Comparison of ENCODE assay signal across 8 cellular contexts in the genomic region with DNA sequence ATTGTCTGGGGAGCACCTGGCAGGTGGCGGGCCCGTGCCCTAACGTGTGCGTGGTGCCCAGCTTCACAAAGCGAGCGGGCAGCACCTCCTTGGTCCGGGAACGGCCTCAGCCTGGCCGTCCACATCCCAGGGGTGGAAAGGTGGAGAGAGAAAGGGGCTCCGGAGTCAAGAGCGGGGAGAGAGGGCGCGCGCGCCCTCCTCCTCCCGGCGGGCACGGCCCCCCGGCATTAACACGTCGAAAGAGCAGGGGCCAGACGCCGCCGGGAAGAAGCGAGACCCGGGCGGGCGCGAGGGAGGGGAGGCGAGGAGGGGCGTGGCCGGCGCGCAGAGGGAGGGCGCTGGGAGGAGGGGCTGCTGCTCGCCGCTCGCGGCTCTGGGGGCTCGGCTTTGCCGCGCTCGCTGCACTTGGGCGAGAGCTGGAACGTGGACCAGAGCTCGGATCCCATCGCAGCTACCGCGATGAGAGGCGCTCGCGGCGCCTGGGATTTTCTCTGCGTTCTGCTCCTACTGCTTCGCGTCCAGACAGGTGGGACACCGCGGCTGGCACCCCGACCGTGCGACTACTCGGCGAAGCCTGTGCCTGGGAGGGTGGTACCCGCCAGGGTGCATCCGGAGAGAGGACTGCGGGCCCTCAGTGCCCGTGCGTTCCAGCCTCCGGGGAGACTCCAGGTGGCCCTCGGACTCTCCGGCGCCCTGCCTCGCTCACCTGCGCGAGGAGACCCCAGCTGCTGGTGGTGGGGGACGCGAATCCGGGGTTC. TPM values are rescaled to one million over a fixed set of nuclear protein-coding genes. Genes with fewer than 3 reads are reported as not detected.
A peak's percentile ranks its signal among the peaks of the same experiment; 100 is the strongest.
DNase-seq lines count a peak whose midpoint lies in the region; ATAC-seq, FAIRE-seq and TF ChIP-seq lines count a peak whose summit lies in the region.

A gene (plus strand): TSS at position 402 of the 758 bp plus-strand sequence. CDS start 58 bp downstream, at position 460.

- no peak within 1 kb of the TSS for H4K5ac ChIP-seq in IMR-90 (ENCODE audit: low read depth, low read length)

- H4K8ac ChIP-seq in IMR-90 (ENCODE audit: low read depth in 2 of 2, low read length in 2 of 2): peak within 1 kb of the TSS in 1 of 2 experiments; percentile 26; a peak in 2 of 4 replicates

- peak within 1 kb of the TSS; percentile 44 for H3K14ac ChIP-seq in IMR-90 (replicated peaks; ENCODE audit: low read depth, low read length)

- TF ChIP-seq POLR2A in IMR-90 (IDR thresholded peaks at IDR 0.05; ENCODE audit: low read depth, low read length) (no peak), spleen (IDR thresholded peaks at IDR 0.05) (no peak)

- intact Hi-C loops in IMR-90 (cut with micrococcal nuclease): loop anchor here (2.0 to 5.0 kb wide), 4 partner anchors 115 to 335 kb away; no protein-coding TSS in a partner anchor
- intact Hi-C loops in spleen (cut with DNase I; ENCODE audit: low total_unique reads): no loop called here

- dilution Hi-C loops in IMR-90 (cut with HindIII; ENCODE audit: low sequenced_read_pairs, unreplicated experiment): no loop called here

- H3K4me2 ChIP-seq in IMR-90 (ENCODE audit: low read depth, low read length): peak within 1 kb of the TSS; percentile 71

- H3K9me1 ChIP-seq in IMR-90 (ENCODE audit: insufficient read depth, low read length): peaks cover 7% of the 10 kb centered on the region

- CTCF ChIA-PET in IMR-90 (lab: Yijun Ruan, JAX): interaction anchor here (0.6 to 0.9 kb wide), 4 partner anchors 116 to 339 kb away, joined by 3 read pairs; no protein-coding TSS in a partner anchor

- ATAC-seq in IMR-90 (ENCODE audit: low read depth) (peak; percentile 51; the same call in 1 of the 2 replicates), SK-N-SH treated with all-trans-retinoic acid at 6 μM for 48 hours (peak; percentile 55), HG03097 (IDR thresholded peaks at IDR 0.05; ENCODE audit: low FRiP score, unreplicated experiment) (no peak), GM21367 (IDR thresholded peaks at IDR 0.05; ENCODE audit: unreplicated experiment) (no peak)

- peak within 1 kb of the TSS; percentile 71 for H2AK9ac ChIP-seq in IMR-90 (replicated peaks; ENCODE audit: low read depth, low read length, poor library complexity)

- H3K27me3 ChIP-seq in IMR-90 (ENCODE audit: control insufficient read depth, insufficient read depth, low read length) (peaks cover 23% of the 10 kb centered on the region), kidney epithelial cell (ENCODE audit: control insufficient read depth, insufficient read depth, low read length) (peaks cover 34% of the 10 kb centered on the region), spleen (replicated peaks in 1 of 7) (peaks cover 0 to 61% (median 23%) of the 10 kb centered on the region in 7 donors)

- no peak for FAIRE-seq in D721Med (lab: Jason Lieb, UNC)

- H3K23ac ChIP-seq in IMR-90 (ENCODE audit: low read depth, low read length): peak within 1 kb of the TSS; percentile 70; the same call in 1 of the 2 replicates

- H3K4me3 ChIP-seq in IMR-90 (ENCODE audit: insufficient read depth, low read depth, low read length) (peak within 1 kb of the TSS; percentile 74), kidney epithelial cell (ENCODE audit: low read depth, low read length) (peak within 1 kb of the TSS; percentile 47), spleen (peak within 1 kb of the TSS; percentile 42 to 74 (median 52))

- H3K4ac ChIP-seq in IMR-90 (ENCODE audit: low read depth, low read length): peak within 1 kb of the TSS; percentile 71

- H2BK15ac ChIP-seq in IMR-90 (ENCODE audit: low read depth, low read length): no peak within 1 kb of the TSS; the same call in 2 of the 3 replicates

- 1% methylated on average over 18 of the region's 78 CpGs; no CpG with 5 or more reads in 1 of the 2 experiments for WGBS in IMR-90 (ENCODE audit: extremely low coverage in 2 of 2, insufficient read length in 1 of 2), 2 experiments
- WGBS in spleen, 5 donors: 1% methylated on average over 38 to 78 of the region's 78 CpGs; no CpG with 5 or more reads in 1 of the 5 donors

- no TSS peak for BruUV-seq in IMR-90 (replicated peaks; lab: Mats Ljungman, UMichigan)

- H2BK20ac ChIP-seq in IMR-90 (ENCODE audit: low read depth, low read length): 0 out of 2 replicates have a peak within 1 kb of the TSS, but pooled peaks have one; percentile 1

- peaks cover 16% of the 10 kb centered on the region for H3K4me1 ChIP-seq in IMR-90 (ENCODE audit: control insufficient read depth, insufficient read depth, low read length)
- H3K4me1 ChIP-seq in spleen: peaks cover 6 to 38% (median 28%) of the 10 kb centered on the region in 6 donors

- in situ Hi-C loops in IMR-90 (cut with MboI; ENCODE audit: low sequenced_read_pairs): no loop called here

- H3K56ac ChIP-seq in IMR-90 (ENCODE audit: extremely low read depth, insufficient read depth, low read length): peak within 1 kb of the TSS; percentile 71; the same call in 1 of the 2 replicates

- no peaks in the 10 kb centered on the region for H3K36me3 ChIP-seq in IMR-90 (ENCODE audit: control insufficient read depth, insufficient read depth, low read length)
- H3K36me3 ChIP-seq in kidney epithelial cell (ENCODE audit: control insufficient read depth, insufficient read depth, low read length): no peaks in the 10 kb centered on the region
- H3K36me3 ChIP-seq in spleen: no peaks in the 10 kb centered on the region

- peak within 1 kb of the TSS; percentile 81 for H2BK120ac ChIP-seq in IMR-90 (ENCODE audit: low read depth, low read length)

- H3K18ac ChIP-seq in IMR-90 (ENCODE audit: low read depth, low read length): no peak within 1 kb of the TSS

- TF ChIP-seq CTCF in D721Med (IDR thresholded peaks at IDR 0.05; ENCODE audit: insufficient read depth, missing control alignments) (no peak), IMR-90 (conservative IDR thresholded peaks at IDR 0.05; ENCODE audit: low read depth, low read length) (no peak), kidney epithelial cell (IDR thresholded peaks at IDR 0.05; ENCODE audit: insufficient read depth, low read length, poor library complexity, severe bottlenecking) (no peak), spleen (IDR thresholded peaks at IDR 0.05 in 8 of 11, conservative IDR thresholded peaks at IDR 0.05 in 3 of 11) (no peak)

- peak within 1 kb of the TSS; percentile 90 for H2AFZ ChIP-seq in IMR-90 (replicated peaks; ENCODE audit: low read length, poor library complexity)

- POLR2A ChIA-PET in IMR-90 (lab: Charles Lee; ENCODE audit: unreplicated experiment): no interaction called here

- H3K9ac ChIP-seq in IMR-90 (ENCODE audit: low read depth, low read length): peak within 1 kb of the TSS; percentile 83

- no peak for TF ChIP-seq RAD21 in IMR-90 (IDR thresholded peaks at IDR 0.05; ENCODE audit: low read length)

- H3K79me1 ChIP-seq in IMR-90 (ENCODE audit: low read depth in 1 of 2, low read length in 2 of 2): peaks cover 9 to 30% of the 10 kb centered on the region in 2 experiments; a peak in 3 of 4 replicates

- no peak within 1 kb of the TSS for H4K91ac ChIP-seq in IMR-90 (ENCODE audit: insufficient read depth, low read depth, low read length)

- DNase-seq in D721Med (ENCODE audit: insufficient read length, low spot score): peak; percentile 39
- peak; percentile 32 for DNase-seq in IMR-90
- DNase-seq in caudate nucleus (lab: John Stamatoyannopoulos, UW): peak in 37 of 61 donors; percentile 3 to 58 (median 17)
- DNase-seq in kidney epithelial cell (ENCODE audit: low read depth): no peak
- peak; percentile 81 for DNase-seq in spleen

- H3K27ac ChIP-seq in IMR-90 (ENCODE audit: insufficient read depth, low read length) (peak within 1 kb of the TSS; percentile 36; the same call in 1 of the 2 replicates), caudate nucleus (ENCODE audit: low read depth, low read length) (peak within 1 kb of the TSS; percentile 48), spleen (peak within 1 kb of the TSS in 5 of 8 donors; percentile 31 to 72 (median 45))

- H2BK5ac ChIP-seq in IMR-90 (ENCODE audit: low read depth, low read length, poor library complexity, severe bottlenecking): no peak within 1 kb of the TSS

- peaks cover 4% of the 10 kb centered on the region; the same call in 1 of the 2 replicates for H4K20me1 ChIP-seq in IMR-90 (ENCODE audit: insufficient read depth, low read length)

- no peak within 1 kb of the TSS for H2AK5ac ChIP-seq in IMR-90 (ENCODE audit: low read depth, low read length)

- H3K9me3 ChIP-seq in IMR-90 (ENCODE audit: control insufficient read depth, insufficient read depth, low read length): no peaks in the 10 kb centered on the region
- H3K9me3 ChIP-seq in spleen: no peaks in the 10 kb centered on the region

TF ChIP-seq in IMR-90, 13 proteins besides CTCF, POLR2A, EP300 and RAD21:
- TF ChIP-seq MAZ (IDR thresholded peaks at IDR 0.05; ENCODE audit: borderline replicate concordance, low read depth, low read length): peak; percentile 48; the same call in 1 of the 2 replicates
- no peak for TF ChIP-seq RFX5 (IDR thresholded peaks at IDR 0.05; ENCODE audit: low read depth, low read length)

TF ChIP-seq in SK-N-SH treated with all-trans-retinoic acid at 6 μM for 48 hours, 23 proteins besides CTCF, POLR2A, EP300 and RAD21 (continues in another document):
- TF ChIP-seq TOX (CRISPR knock-in tag; IDR thresholded peaks at IDR 0.05; ENCODE audit: borderline replicate concordance): no peak
- no peak for TF ChIP-seq SNAI2 (CRISPR knock-in tag; IDR thresholded peaks at IDR 0.05)
- no peak for TF ChIP-seq ISL1 (CRISPR knock-in tag; IDR thresholded peaks at IDR 0.05)
- TF ChIP-seq ZNF70 (CRISPR knock-in tag; IDR thresholded peaks at IDR 0.05): no peak
- TF ChIP-seq, protein P1, sequence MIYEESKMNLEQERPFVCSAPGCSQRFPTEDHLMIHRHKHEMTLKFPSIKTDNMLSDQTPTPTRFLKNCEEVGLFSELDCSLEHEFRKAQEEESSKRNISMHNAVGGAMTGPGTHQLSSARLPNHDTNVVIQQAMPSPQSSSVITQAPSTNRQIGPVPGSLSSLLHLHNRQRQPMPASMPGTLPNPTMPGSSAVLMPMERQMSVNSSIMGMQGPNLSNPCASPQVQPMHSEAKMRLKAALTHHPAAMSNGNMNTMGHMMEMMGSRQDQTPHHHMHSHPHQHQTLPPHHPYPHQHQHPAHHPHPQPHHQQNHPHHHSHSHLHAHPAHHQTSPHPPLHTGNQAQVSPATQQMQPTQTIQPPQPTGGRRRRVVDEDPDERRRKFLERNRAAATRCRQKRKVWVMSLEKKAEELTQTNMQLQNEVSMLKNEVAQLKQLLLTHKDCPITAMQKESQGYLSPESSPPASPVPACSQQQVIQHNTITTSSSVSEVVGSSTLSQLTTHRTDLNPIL (CRISPR knock-in tag; IDR thresholded peaks at IDR 0.05; ENCODE audit: low read depth): no peak
- no peak for TF ChIP-seq OSR1 (CRISPR knock-in tag; IDR thresholded peaks at IDR 0.05)
- no peak for TF ChIP-seq PPARA (CRISPR knock-in tag; IDR thresholded peaks at IDR 0.05; ENCODE audit: borderline replicate concordance)
- TF ChIP-seq ZFP30 (CRISPR knock-in tag; IDR thresholded peaks at IDR 0.05): no peak
- TF ChIP-seq CSDC2 (CRISPR knock-in tag; IDR thresholded peaks at IDR 0.05): no peak

RNA-seq across cellular contexts. Expression of the gene that starts here (rescaled TPM):
- total RNA-seq in IMR-90 (2012; rRNA removed) (5.9 and 6.9 TPM in 2 replicates), kidney epithelial cell (0.34 and 1.7 TPM in 2 replicates), spleen (10 to 100 TPM in 2 of 7 donors, 1 to 10 TPM in 5; 1.7 to 16.8 (median 4.9) TPM)
- polyA plus RNA-seq in IMR-90 (2012; rRNA removed) (2.9 and 3.3 TPM in 2 replicates), spleen (under 1 TPM; 0.24 to 0.65 (median 0.26) TPM)
- 4.5 and 4.9 TPM in 2 replicates for polyA plus RNA-seq in IMR-90 (2012; cell fraction: cytosol; rRNA removed)
- polyA plus RNA-seq in IMR-90 (2012; cell fraction: nucleus; rRNA removed; ENCODE audit: low replicate concordance): 11.2 and 13.0 TPM in 2 replicates

Comparison
In these comparisons a context has a peak if more than half of its experiments do, and no peak if none do; other contexts are left out.
1. ATAC-seq: peak in IMR-90 (single experiment) and SK-N-SH treated with all-trans-retinoic acid at 6 μM for 48 hours (single experiment); none in HG03097 (single experiment) and GM21367 (single experiment).
2. Peak in every context shown above with its lines, with median percentiles within 50 percentile points of each other: H3K27ac ChIP-seq and H3K4me3 ChIP-seq.